8 cellular contexts compared by ENCODE assay signal in the genomic region with DNA sequence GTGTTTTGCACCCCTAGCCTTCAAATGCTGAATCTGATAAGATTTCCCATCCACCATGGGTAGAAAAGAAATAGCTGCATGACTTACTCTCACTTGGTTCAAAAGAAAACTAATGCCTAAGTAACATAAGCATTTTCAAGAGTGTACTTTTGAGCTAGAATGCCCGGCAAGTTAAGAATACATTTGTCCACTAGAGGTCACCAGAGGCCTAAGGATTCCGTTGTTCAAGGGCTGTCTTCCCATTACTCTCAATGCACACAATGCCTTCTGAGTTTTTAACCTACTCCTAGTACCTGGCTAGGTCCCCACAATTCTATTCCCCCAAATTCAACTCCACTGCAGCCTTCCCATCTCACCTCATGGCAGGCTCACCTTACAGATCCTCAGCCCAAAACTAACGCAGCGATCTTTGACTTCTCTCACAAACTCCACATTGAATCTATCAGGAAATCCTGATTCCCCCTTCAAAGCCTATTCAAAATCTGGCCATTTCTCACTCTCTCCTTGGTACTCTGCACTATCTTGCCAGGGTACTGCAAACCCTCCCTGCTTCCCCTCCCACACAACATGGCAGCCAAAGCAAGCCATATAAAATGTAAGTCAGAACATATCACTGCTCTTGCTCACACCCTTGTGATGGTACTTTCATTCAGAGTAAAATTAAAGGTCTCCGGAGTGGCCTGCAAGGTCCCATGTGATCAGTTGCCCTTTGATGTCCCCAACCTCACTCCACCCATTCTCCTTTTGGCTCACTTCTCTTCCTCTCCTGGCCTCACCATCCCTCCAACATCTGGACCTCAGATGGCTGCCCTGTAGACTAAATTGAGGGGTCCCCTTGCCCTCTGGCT. TPM values are rescaled to one million over a fixed set of nuclear protein-coding genes. Genes with fewer than 3 reads are reported as not detected.
A peak's percentile ranks its signal among the peaks of the same experiment; 100 is the strongest.
DNase-seq lines count a peak whose midpoint lies in the region; ATAC-seq and TF ChIP-seq lines count a peak whose summit lies in the region.

No MANE protein-coding gene starts in this region.

- CTCF ChIA-PET in RWPE1 (lab: Yijun Ruan, JAX), result interaction anchor here (0.5 to 2.7 kb wide), 9 partner anchors 8 to 787 kb away, joined by 3 to 19 read pairs (median 3); no protein-coding TSS in a partner anchor

- peak; percentile 86 for ATAC-seq in HG02571 (IDR thresholded peaks at IDR 0.05; ENCODE audit: unreplicated experiment)
- ATAC-seq in activated naive CD8-positive, alpha-beta T cell treated with anti-CD3 and anti-CD28 coated beads, Interleukin-2, amount 50 U/mL, for 24 hours, result peak; percentile 78
- peak; percentile 63 to 80 for ATAC-seq in left cardiac atrium

- H3K9me3 Mint-ChIP-seq in activated naive CD8-positive, alpha-beta T cell treated with anti-CD3 and anti-CD28 coated beads, Interleukin-2, amount 50 U/mL, for 24 hours, result no peaks in the 10 kb centered on the region

- no peak overlapping the region for H3K27ac Mint-ChIP-seq in activated naive CD8-positive, alpha-beta T cell treated with anti-CD3 and anti-CD28 coated beads, Interleukin-2, amount 50 U/mL, for 24 hours

- peak; percentile 87 for TF ChIP-seq CTCF in RWPE1 (conservative IDR thresholded peaks at IDR 0.05; ENCODE audit: low read depth)
- peak; percentile 72 for TF ChIP-seq CTCF in retinal pigment epithelial cell (conservative IDR thresholded peaks at IDR 0.05; ENCODE audit: low read depth, low read length)

- DNase-seq in activated CD8-positive, alpha-beta memory T cell treated with anti-CD3 and anti-CD28 coated beads, Interleukin-2, amount 50 U/mL, for 1 hour (ENCODE audit: extremely low read depth), result peak; percentile 26
- DNase-seq in activated CD8-positive, alpha-beta memory T cell treated with anti-CD3 and anti-CD28 coated beads for 24 hours, result no peak
- DNase-seq in MV-4-11 (lab: John Stamatoyannopoulos, UW), result peak; percentile 62
- DNase-seq in RWPE1 (ENCODE audit: low spot score), result peak; percentile 65
- DNase-seq in activated naive CD8-positive, alpha-beta T cell treated with anti-CD3 and anti-CD28 coated beads, Interleukin-2, amount 50 U/mL, for 24 hours, result peak; percentile 53
- no peak for DNase-seq in left cardiac atrium
- DNase-seq in retinal pigment epithelial cell (ENCODE audit: low read depth), result no peak

- no peak overlapping the region for H3K4me3 Mint-ChIP-seq in activated naive CD8-positive, alpha-beta T cell treated with anti-CD3 and anti-CD28 coated beads, Interleukin-2, amount 50 U/mL, for 24 hours

- intact Hi-C loops in left cardiac atrium (cut with DNase I), result loop anchor here (2.0 to 10.0 kb wide), 6 partner anchors 48 to 1028 kb away; partner anchors contain the start of genes FBXO4 (in 1 of the 2) and RIMOC1 (in 1 of the 2)

- peaks cover 57% of the 10 kb centered on the region for H3K36me3 Mint-ChIP-seq in activated naive CD8-positive, alpha-beta T cell treated with anti-CD3 and anti-CD28 coated beads, Interleukin-2, amount 50 U/mL, for 24 hours (ENCODE audit: low read depth)

- H3K27ac ChIP-seq in RWPE1, result no peak overlapping the region

- no peak overlapping the region for H3K4me3 ChIP-seq in retinal pigment epithelial cell (ENCODE audit: low read length)

- no peaks in the 10 kb centered on the region for H3K27me3 Mint-ChIP-seq in activated naive CD8-positive, alpha-beta T cell treated with anti-CD3 and anti-CD28 coated beads, Interleukin-2, amount 50 U/mL, for 24 hours

- H3K4me1 Mint-ChIP-seq in activated naive CD8-positive, alpha-beta T cell treated with anti-CD3 and anti-CD28 coated beads, Interleukin-2, amount 50 U/mL, for 24 hours, result peaks cover 36% of the 10 kb centered on the region

- POLR2A ChIA-PET in RWPE1 (lab: Yijun Ruan, JAX; ENCODE audit: low non-redundant PET), result interaction anchor here (0.6 kb wide), 1 partner anchor 187 kb away, joined by 4 read pairs; no protein-coding TSS in a partner anchor

RNA-seq across cellular contexts. Expression of gene OXCT1, which starts 13.4 kb away (rescaled TPM):
- total RNA-seq in left cardiac atrium, result 100 to 1,000 TPM in 1 of 2 donors, 10 to 100 TPM in 1; 80.2 to 116 TPM

RNA-seq across cellular contexts. Expression of gene RIMOC1, which starts 47.3 kb away (rescaled TPM):
- total RNA-seq in left cardiac atrium, result 10 to 100 TPM; 15.1 to 17.4 TPM

Comparison
In these comparisons a context has a peak if more than half of its experiments do, and no peak if none do; other contexts are left out.
1. DNase-seq: peak in activated CD8-positive, alpha-beta memory T cell treated with anti-CD3 and anti-CD28 coated beads, Interleukin-2, amount 50 U/mL, for 1 hour (single experiment), MV-4-11 (single experiment), RWPE1 (single experiment) and activated naive CD8-positive, alpha-beta T cell treated with anti-CD3 and anti-CD28 coated beads, Interleukin-2, amount 50 U/mL, for 24 hours (single experiment); none in activated CD8-positive, alpha-beta memory T cell treated with anti-CD3 and anti-CD28 coated beads for 24 hours (single experiment), left cardiac atrium (single experiment) and retinal pigment epithelial cell (single experiment).
2. Peak in every context shown above with its lines, with median percentiles within 50 percentile points of each other: ATAC-seq.